ENCODE assay signal across 25 cellular contexts in the genomic region with DNA sequence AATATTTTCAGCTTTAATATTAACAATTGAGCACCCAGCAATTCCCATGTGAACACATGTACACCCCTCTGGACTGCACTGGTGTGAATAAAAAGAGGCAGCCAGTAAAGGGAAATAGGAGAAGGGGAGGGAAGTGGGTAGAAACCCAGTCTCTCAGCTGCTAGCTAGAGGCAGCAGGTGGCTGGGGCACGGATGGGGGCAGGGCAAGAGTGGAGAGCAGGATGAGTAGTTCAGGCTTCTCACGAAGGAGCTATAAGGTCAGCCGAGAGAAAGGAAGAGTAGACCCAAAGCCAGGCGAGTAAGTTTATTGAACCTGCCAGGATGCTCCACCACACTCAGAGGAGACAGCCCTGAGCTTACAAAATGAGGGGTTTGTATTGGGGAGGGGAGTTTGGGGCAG.
A peak's percentile ranks its signal among the peaks of the same experiment; 100 is the strongest.
DNase-seq lines count a peak whose midpoint lies in the region; ATAC-seq and TF ChIP-seq lines count a peak whose summit lies in the region.
"Had no signal": no experiment of that assay in that cellular context is flagged by ENCODE, and none has a peak within 500 bp of the region (broad histone marks: within the 10 kb centered on the region; RNA-seq: fewer than 3 reads in every experiment).

No MANE protein-coding gene starts in this region.

- no peak overlapping the region for H2BK12ac ChIP-seq in H9 (ENCODE audit: insufficient read length, low read depth, low read length)

- H3K27me3 Mint-ChIP-seq in H9 (ENCODE audit: low read depth) (no peaks in the 10 kb centered on the region; the same call in 1 of the 2 replicates), T-helper 17 cell (no peaks in the 10 kb centered on the region)

- no peaks in the 10 kb centered on the region for H3K9me2 ChIP-seq in DOHH2 (replicated peaks; ENCODE audit: control insufficient read depth, low read length)
- no peaks in the 10 kb centered on the region for H3K9me2 ChIP-seq in GM23248 (ENCODE audit: insufficient read depth)

- H3K4me2 ChIP-seq in DOHH2 (ENCODE audit: low read length), result peak overlapping the region; percentile 37
- no peak overlapping the region for H3K4me2 ChIP-seq in H9 (ENCODE audit: insufficient read depth, insufficient read length, low read length)
- no peak overlapping the region for H3K4me2 ChIP-seq in GM23248 (ENCODE audit: unreplicated experiment)

- no peaks in the 10 kb centered on the region for H3F3A ChIP-seq in DOHH2 (ENCODE audit: control insufficient read depth, insufficient read depth)
- H3F3A ChIP-seq in GM23248 (ENCODE audit: insufficient read depth), result no peaks in the 10 kb centered on the region

- H3K27me3 ChIP-seq in DOHH2 (ENCODE audit: control insufficient read depth, low read length) (no peaks in the 10 kb centered on the region), H9 (ENCODE audit: insufficient read depth, low read length) (no peaks in the 10 kb centered on the region), GM23248 (replicated peaks; ENCODE audit: insufficient read depth) (no peaks in the 10 kb centered on the region)
- H3K27me3 ChIP-seq: MG63, pancreas, tibial artery had no signal

- no peak overlapping the region for H3K14ac ChIP-seq in H9 (ENCODE audit: insufficient read depth, low read length)

- H3K9me3 Mint-ChIP-seq in H9, result peaks cover 70 to 71% of the 10 kb centered on the region in 2 experiments

- no peak overlapping the region for H3K27ac Mint-ChIP-seq in H9
- H3K27ac Mint-ChIP-seq in T-helper 17 cell, result no peak overlapping the region
- H3K27ac Mint-ChIP-seq: activated T-cell treated with anti-CD3 and anti-CD28 coated beads, Interleukin-2, amount 50 U/mL, for 72 hours; stimulated activated effector memory CD8-positive, alpha-beta T cell treated with anti-CD3 and anti-CD28 coated beads, Interleukin-12 subunit alpha, Interleukin-12 subunit beta, amount 100 ng/mL, for 72 hours; T-cell had no signal

- no peaks in the 10 kb centered on the region for H3K79me2 ChIP-seq in DOHH2 (ENCODE audit: control insufficient read depth, low read length)
- no peaks in the 10 kb centered on the region for H3K79me2 ChIP-seq in H9 (ENCODE audit: insufficient read depth, low read length)
- H3K79me2 ChIP-seq in GM23248 (ENCODE audit: insufficient read depth), result no peaks in the 10 kb centered on the region

- ATAC-seq in T-helper 17 cell (no peak), GM21528 (IDR thresholded peaks at IDR 0.05; ENCODE audit: low FRiP score, unreplicated experiment) (no peak)
- ATAC-seq: activated T-cell treated with anti-CD3 and anti-CD28 coated beads, Interleukin-2, amount 50 U/mL, for 72 hours; heart right ventricle; HepG2; pancreas; sciatic nerve; stimulated activated effector memory CD8-positive, alpha-beta T cell treated with anti-CD3 and anti-CD28 coated beads, Interleukin-12 subunit alpha, Interleukin-12 subunit beta, amount 100 ng/mL, for 72 hours; T-cell had no signal

- in situ Hi-C loops in GM23248 (cut with MboI), result no loop called here

- no peaks in the 10 kb centered on the region; the same call in 1 of the 2 replicates for H3K9me3 ChIP-seq in DOHH2 (ENCODE audit: control insufficient read depth, insufficient read depth, low read length)
- peaks cover 29% of the 10 kb centered on the region for H3K9me3 ChIP-seq in H9 (ENCODE audit: control insufficient read depth, low read depth, low read length)
- no peaks in the 10 kb centered on the region for H3K9me3 ChIP-seq in T-helper 17 cell (ENCODE audit: control insufficient read depth, low read length, poor library complexity, severe bottlenecking)
- no peaks in the 10 kb centered on the region for H3K9me3 ChIP-seq in GM23248 (ENCODE audit: low read depth)
- H3K9me3 ChIP-seq: MG63, pancreas had no signal

- H3K18ac ChIP-seq in H9 (ENCODE audit: insufficient read length, low read depth, low read length), result no peak overlapping the region

- H3K36me3 ChIP-seq in DOHH2 (ENCODE audit: control insufficient read depth, low read length), result no peaks in the 10 kb centered on the region
- no peaks in the 10 kb centered on the region for H3K36me3 ChIP-seq in GM23248 (ENCODE audit: low read depth)
- H3K36me3 ChIP-seq: breast epithelium, heart right ventricle, MG63, pancreas, tibial artery had no signal

- no peak overlapping the region for H3K9ac ChIP-seq in H9 (ENCODE audit: extremely low read depth, insufficient read length, low read length)
- no peak overlapping the region for H3K9ac ChIP-seq in GM23248

- H2BK5ac ChIP-seq in H9 (ENCODE audit: insufficient read length, low read length), result no peak overlapping the region

- H3K23me2 ChIP-seq in H9 (ENCODE audit: insufficient read length, low read depth, low read length, poor library complexity, severe bottlenecking), result no peaks in the 10 kb centered on the region

- H3K27ac ChIP-seq in DOHH2 (ENCODE audit: low read depth, low read length) (no peak overlapping the region), H9 (ENCODE audit: insufficient read length, low read depth, low read length) (no peak overlapping the region), GM23248 (no peak overlapping the region), RWPE1 (no peak overlapping the region)
- H3K27ac ChIP-seq: breast epithelium, heart right ventricle, pancreas, tibial artery, VCaP had no signal

- H2AFZ ChIP-seq in H9 (ENCODE audit: low read length), result no peak overlapping the region
- H2AFZ ChIP-seq in GM23248, result no peak overlapping the region

- no peak overlapping the region for H4K91ac ChIP-seq in H9 (ENCODE audit: insufficient read length, low read depth, low read length)

- H3K4me3 Mint-ChIP-seq in H9 (no peak overlapping the region; a peak in 1 of 5 replicates), T-helper 17 cell (peak overlapping the region; percentile 59)
- H3K4me3 Mint-ChIP-seq: activated T-cell treated with anti-CD3 and anti-CD28 coated beads, Interleukin-2, amount 50 U/mL, for 72 hours; stimulated activated effector memory CD8-positive, alpha-beta T cell treated with anti-CD3 and anti-CD28 coated beads, Interleukin-12 subunit alpha, Interleukin-12 subunit beta, amount 100 ng/mL, for 72 hours; T-cell had no signal

- CTCF ChIA-PET in RWPE1 (lab: Yijun Ruan, JAX), result no interaction called here

- no peaks in the 10 kb centered on the region for H3K79me1 ChIP-seq in H9 (ENCODE audit: insufficient read depth, low read depth, low read length, poor library complexity, severe bottlenecking)

- no peak overlapping the region for H2BK120ac ChIP-seq in H9 (ENCODE audit: low read depth, low read length, poor library complexity, severe bottlenecking)

- peaks cover 6 to 11% (median 9%) of the 10 kb centered on the region in 3 experiments; a peak in 5 of 7 replicates for H3K36me3 Mint-ChIP-seq in H9 (ENCODE audit: insufficient read depth in 1 of 3, low read depth in 3 of 3)
- no peaks in the 10 kb centered on the region for H3K36me3 Mint-ChIP-seq in T-helper 17 cell (ENCODE audit: low read depth)
- H3K36me3 Mint-ChIP-seq: stimulated activated effector memory CD8-positive, alpha-beta T cell treated with anti-CD3 and anti-CD28 coated beads, Interleukin-12 subunit alpha, Interleukin-12 subunit beta, amount 100 ng/mL, for 72 hours; T-cell had no signal

- no peak overlapping the region for H3K56ac ChIP-seq in H9 (ENCODE audit: insufficient read length, low read depth, low read length)

- H2BK15ac ChIP-seq in H9 (ENCODE audit: low read depth, low read length), result no peak overlapping the region

- DNase-seq in H9, result peak; percentile 46
- no peak for DNase-seq in T-helper 17 cell
- peak; percentile 0 for DNase-seq in myocyte (ENCODE audit: low read depth)
- DNase-seq in GM23248, result no peak
- no peak for DNase-seq in RWPE1 (ENCODE audit: low spot score)
- DNase-seq: activated CD8-positive, alpha-beta memory T cell treated with anti-CD3 and anti-CD28 coated beads for 24 hours; activated T-cell treated with anti-CD3 and anti-CD28 coated beads, Interleukin-2, amount 50 U/mL, for 72 hours; AML-193; COR-L47; heart right ventricle; MG63; NCI-H146; NCI-H446; pancreas; Right ventricle myocardium superior; T-cell; tibial artery had no signal

- no peak overlapping the region for H2AK5ac ChIP-seq in H9 (ENCODE audit: insufficient read length, low read length)

- H4K8ac ChIP-seq in H9 (replicated peaks; ENCODE audit: insufficient read length, low read depth, low read length), result no peak overlapping the region

- H4K20me1 ChIP-seq in DOHH2 (ENCODE audit: control insufficient read depth, insufficient read depth, low read depth, low read length) (no peaks in the 10 kb centered on the region), H9 (ENCODE audit: control insufficient read depth, insufficient read depth, insufficient read length) (no peaks in the 10 kb centered on the region), GM23248 (ENCODE audit: insufficient read depth) (no peaks in the 10 kb centered on the region)

- no peak overlapping the region for H3K4ac ChIP-seq in H9 (ENCODE audit: low read depth, low read length)

- WGBS in H9 (ENCODE audit: extremely low coverage, insufficient read length, low lambda C conversion rate), result no CpG with 5 or more reads among the region's 4 CpGs
- WGBS in GM23248 (ENCODE audit: low coverage in 1 of 2, low lambda C conversion rate in 2 of 2, missing lambda C conversion rate in 2 of 2), 2 experiments, result 0% methylated on average over 4 of the region's 4 CpGs

- H3K4me3 ChIP-seq in DOHH2 (ENCODE audit: low read length) (peak overlapping the region; percentile 20), GM23248 (no peak overlapping the region)
- H3K4me3 ChIP-seq: breast epithelium, heart right ventricle, lung, MG63, pancreas, tibial artery had no signal

- H4K5ac ChIP-seq in H9 (ENCODE audit: insufficient read length, low read depth, low read length), result no peak overlapping the region

- no peak overlapping the region for H3T11ph ChIP-seq in H9 (ENCODE audit: low read length)

- POLR2A ChIA-PET in RWPE1 (lab: Yijun Ruan, JAX; ENCODE audit: low non-redundant PET), result no interaction called here

- no peak overlapping the region for H2BK20ac ChIP-seq in H9 (ENCODE audit: low read depth, low read length, poor library complexity, severe bottlenecking)

- H3K4me1 ChIP-seq in DOHH2 (ENCODE audit: control insufficient read depth, low read length) (peaks cover 18% of the 10 kb centered on the region), H9 (ENCODE audit: insufficient read depth, low read length) (no peaks in the 10 kb centered on the region), GM23248 (ENCODE audit: insufficient read depth) (no peaks in the 10 kb centered on the region)
- H3K4me1 ChIP-seq: breast epithelium, heart right ventricle, pancreas, tibial artery had no signal

- TF ChIP-seq CTCF in DOHH2 (IDR thresholded peaks at IDR 0.05; ENCODE audit: low read depth, low read length, poor library complexity, severe bottlenecking) (no peak), H9 (conservative IDR thresholded peaks at IDR 0.05) (no peak), RWPE1 (conservative IDR thresholded peaks at IDR 0.05; ENCODE audit: low read depth) (no peak)

- peaks cover 7 to 11% of the 10 kb centered on the region in 2 experiments for H3K4me1 Mint-ChIP-seq in H9
- peaks cover 2% of the 10 kb centered on the region for H3K4me1 Mint-ChIP-seq in T-helper 17 cell
- H3K4me1 Mint-ChIP-seq: stimulated activated effector memory CD8-positive, alpha-beta T cell treated with anti-CD3 and anti-CD28 coated beads, Interleukin-12 subunit alpha, Interleukin-12 subunit beta, amount 100 ng/mL, for 72 hours had no signal

- no peak overlapping the region for H3K23ac ChIP-seq in H9 (ENCODE audit: insufficient read length, low read depth, low read length)

Comparison
In these comparisons a context has a peak if more than half of its experiments do, and no peak if none do; other contexts are left out.
1. DNase-seq: peak in H9 (single experiment) and myocyte (single experiment); none in T-helper 17 cell (0 of 3), GM23248 (single experiment) and RWPE1 (single experiment).